Comparison of ENCODE assay signal across 15 cellular contexts in the genomic region with DNA sequence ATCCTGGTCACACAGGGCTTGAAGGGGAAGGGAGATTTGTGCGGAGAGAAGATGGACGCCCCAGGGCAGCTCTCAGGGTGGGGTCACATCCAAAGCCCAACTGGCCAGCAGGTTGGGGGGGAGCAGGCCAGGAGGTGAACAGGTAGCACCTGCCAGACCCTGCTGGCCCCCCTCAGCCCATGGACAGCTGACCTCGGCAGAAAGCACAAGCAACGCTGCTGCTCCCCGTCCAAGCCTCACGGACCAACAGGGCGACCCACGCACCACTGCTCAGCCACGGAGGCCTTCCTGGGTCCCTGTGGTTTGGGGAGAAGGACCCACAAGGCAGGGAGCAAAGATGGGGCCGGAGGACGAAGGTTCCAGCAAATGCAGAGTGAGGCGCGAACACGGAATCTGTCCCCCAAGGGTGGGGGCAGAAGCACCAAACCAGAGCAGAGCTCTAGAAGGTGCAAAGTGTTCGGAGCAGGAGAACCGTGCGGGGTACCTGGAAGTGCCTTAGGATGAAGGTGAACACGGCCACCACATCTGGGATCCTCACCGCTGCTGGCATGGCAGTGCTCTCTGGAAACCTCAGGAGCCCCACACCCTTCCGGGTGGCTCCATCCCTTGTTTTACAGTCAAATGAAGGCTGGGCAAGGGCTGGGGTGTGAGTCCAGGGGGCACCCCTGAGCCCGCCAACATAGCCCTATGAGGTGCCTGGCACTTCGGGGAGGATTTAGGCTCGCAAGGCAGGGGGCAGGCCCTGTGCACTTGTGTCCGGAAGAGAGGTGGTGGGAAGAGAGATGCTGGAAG. TPM values are rescaled to one million over a fixed set of nuclear protein-coding genes. Genes with fewer than 3 reads are reported as not detected.
A peak's percentile ranks its signal among the peaks of the same experiment; 100 is the strongest.
DNase-seq lines count a peak whose midpoint lies in the region; ATAC-seq and TF ChIP-seq lines count a peak whose summit lies in the region.
"Had no signal": no experiment of that assay in that cellular context is flagged by ENCODE, and none has a peak within 500 bp of the region (broad histone marks: within the 10 kb centered on the region; RNA-seq: fewer than 3 reads in every experiment).

No MANE protein-coding gene starts in this region.

- H3K4ac ChIP-seq in neuronal stem cell (ENCODE audit: low read length), result peak overlapping the region; percentile 71

- no peak overlapping the region for H3K4me3 Mint-ChIP-seq in endodermal cell

- H3K4me1 Mint-ChIP-seq in endodermal cell, result peaks cover 14% of the 10 kb centered on the region

- CTCF ChIA-PET in SK-N-SH (lab: Yijun Ruan, JAX), result interaction anchor here (1.2 to 8.5 kb wide), 7 partner anchors 9 to 87 kb away, joined by 3 to 68 read pairs (median 4); no protein-coding TSS in a partner anchor

- H3K27ac Mint-ChIP-seq in endodermal cell, result peak overlapping the region; percentile 88

- H3K27me3 ChIP-seq in SK-N-SH (ENCODE audit: insufficient read depth) (no peaks in the 10 kb centered on the region), endodermal cell (ENCODE audit: control insufficient read depth, insufficient read depth, low read length, poor library complexity, severe bottlenecking) (no peaks in the 10 kb centered on the region), neuronal stem cell (ENCODE audit: control insufficient read depth in 3 of 3, insufficient read depth in 3 of 3, low read depth in 1 of 3, low read length in 3 of 3) (no peaks in the 10 kb centered on the region), tibial nerve (no peaks in the 10 kb centered on the region)
- H3K27me3 ChIP-seq: foreskin keratinocyte had no signal

- H3K14ac ChIP-seq in neuronal stem cell (ENCODE audit: low read length), result no peak overlapping the region

- POLR2A ChIA-PET in SK-N-SH (lab: Yijun Ruan, JAX), result interaction anchor here (0.6 to 1.6 kb wide), 7 partner anchors 18 to 111 kb away, joined by 3 to 5 read pairs (median 4); partner anchors contain the start of genes CEP295NL and LGALS3BP

- H2BK5ac ChIP-seq in neuronal stem cell (ENCODE audit: low read length), result peak overlapping the region; percentile 91

- peak overlapping the region; percentile 45 for H4K8ac ChIP-seq in neuronal stem cell (ENCODE audit: low read depth, low read length)

- WGBS in SK-N-SH (ENCODE audit: low lambda C conversion rate), result 96% methylated on average over 24 of the region's 24 CpGs
- WGBS in endodermal cell (ENCODE audit: insufficient coverage in 1 of 2, insufficient read length in 1 of 2), 2 experiments, result 94 to 97% methylated on average over 17 to 24 of the region's 24 CpGs
- no CpG with 5 or more reads among the region's 24 CpGs for WGBS in neuronal stem cell (ENCODE audit: extremely low coverage in 2 of 2, insufficient read length in 2 of 2, insufficient replicate concordance in 1 of 2), 2 donors
- 67 to 75% methylated on average over 24 of the region's 24 CpGs for WGBS in tibial nerve, 2 donors

- no peak for TF ChIP-seq RAD21 in SK-N-SH (IDR thresholded peaks at IDR 0.05; ENCODE audit: low read length)

- peak overlapping the region; percentile 59 for H2BK15ac ChIP-seq in neuronal stem cell (ENCODE audit: low read length)

- no peaks in the 10 kb centered on the region for H4K20me1 ChIP-seq in SK-N-SH (ENCODE audit: insufficient read depth)

- no peaks in the 10 kb centered on the region for H3K9me2 ChIP-seq in SK-N-SH

- H3K4me3 ChIP-seq in SK-N-SH (ENCODE audit: low read depth in 2 of 2, low read length in 1 of 2) (no peak overlapping the region), endodermal cell (ENCODE audit: low read length) (no peak overlapping the region), neuronal stem cell (ENCODE audit: low read length in 2 of 2) (no peak overlapping the region), tibial nerve (peak overlapping the region in 2 of 4 donors; percentile 24 to 46)
- H3K4me3 ChIP-seq: GM12878 had no signal

- no peaks in the 10 kb centered on the region for H3K27me3 Mint-ChIP-seq in endodermal cell (ENCODE audit: insufficient read depth)

- no peak overlapping the region for H2AFZ ChIP-seq in SK-N-SH (ENCODE audit: low read depth)
- no peak overlapping the region for H2AFZ ChIP-seq in neuronal stem cell (ENCODE audit: low read length)

- H3F3A ChIP-seq in SK-N-SH (replicated peaks; ENCODE audit: insufficient read depth), result peaks cover 43% of the 10 kb centered on the region

- H2AK5ac ChIP-seq in neuronal stem cell (ENCODE audit: low read depth, low read length), result peak overlapping the region; percentile 88

- peak; percentile 29 for DNase-seq in SK-N-SH
- DNase-seq in endodermal cell, result no peak
- no peak for DNase-seq in neuronal stem cell (ENCODE audit: low spot score)
- no peak for DNase-seq in tibial nerve (ENCODE audit: low spot score in 2 of 2)
- no peak for DNase-seq in NCI-H2227 (lab: John Stamatoyannopoulos, UW; ENCODE audit: unreplicated experiment)
- no peak for DNase-seq in ACHN
- DNase-seq in T-helper 2 cell, result no peak
- DNase-seq: activated T-cell treated with anti-CD3 and anti-CD28 coated beads, Interleukin-2, amount 50 U/mL, for 1 hour; central memory CD4-positive, alpha-beta T cell; foreskin keratinocyte; WERI-Rb-1 had no signal

- no peak for TF ChIP-seq POLR2A in tibial nerve (IDR thresholded peaks at IDR 0.05)

- in situ Hi-C loops in ACHN (cut with HindIII; ENCODE audit: low pct_ligation_motif_present, low pct_unique_long_range_greater_than_20kb, low sequenced_read_pairs), result no loop called here

- peak overlapping the region; percentile 97 for H3K18ac ChIP-seq in neuronal stem cell (ENCODE audit: low read length)

- no peak for ATAC-seq in SK-N-SH treated with all-trans-retinoic acid at 6 μM for 48 hours
- ATAC-seq: foreskin keratinocyte, GM12878, left lobe of liver had no signal

- peaks cover 32 to 65% of the 10 kb centered on the region in 2 experiments for H3K4me1 ChIP-seq in SK-N-SH (ENCODE audit: control insufficient read depth in 1 of 2, insufficient read depth in 2 of 2, low read depth in 1 of 2, low read length in 1 of 2)
- peaks cover 6% of the 10 kb centered on the region for H3K4me1 ChIP-seq in endodermal cell (ENCODE audit: control insufficient read depth, insufficient read depth, low read length)
- H3K4me1 ChIP-seq in neuronal stem cell (ENCODE audit: control insufficient read depth in 2 of 2, insufficient read depth in 1 of 2, low read depth in 1 of 2, low read length in 2 of 2), result peaks cover 26 to 37% of the 10 kb centered on the region in 2 donors
- H3K4me1 ChIP-seq in tibial nerve, result peaks cover 0 to 100% (median 84%) of the 10 kb centered on the region in 4 donors

- H3K79me2 ChIP-seq in SK-N-SH (ENCODE audit: insufficient read depth), result peaks cover 93% of the 10 kb centered on the region

- no peaks in the 10 kb centered on the region for H3K36me3 Mint-ChIP-seq in endodermal cell (ENCODE audit: low read depth)

- no peak for TF ChIP-seq EP300 in SK-N-SH (IDR thresholded peaks at IDR 0.05; ENCODE audit: borderline replicate concordance in 1 of 2, low read depth in 1 of 2, low read length in 1 of 2)
- no peak for TF ChIP-seq EP300 in tibial nerve (IDR thresholded peaks at IDR 0.05)

- H3K27ac ChIP-seq in SK-N-SH (ENCODE audit: low read depth in 2 of 2, low read length in 1 of 2) (peak overlapping the region; percentile 99 to 100), endodermal cell (ENCODE audit: low read depth, low read length) (peak overlapping the region; percentile 94), neuronal stem cell (replicated peaks; ENCODE audit: low read length) (peak overlapping the region; percentile 99), tibial nerve (peak overlapping the region; percentile 88 to 99 (median 98))
- H3K27ac ChIP-seq: 22Rv1, foreskin keratinocyte had no signal

- H3K23ac ChIP-seq in neuronal stem cell (ENCODE audit: low read depth, low read length, poor library complexity), result peak overlapping the region; percentile 76

- H2BK120ac ChIP-seq in neuronal stem cell (ENCODE audit: low read depth, low read length), result no peak overlapping the region

- peak overlapping the region; percentile 18 for H4K91ac ChIP-seq in neuronal stem cell (ENCODE audit: low read depth, low read length, poor library complexity)

- H3K36me3 ChIP-seq in SK-N-SH (replicated peaks in 1 of 2; ENCODE audit: control insufficient read depth in 1 of 2, insufficient read depth in 2 of 2, low read length in 1 of 2) (peaks cover 0 to 3% of the 10 kb centered on the region in 2 experiments), endodermal cell (ENCODE audit: control insufficient read depth, insufficient read depth, low read length) (no peaks in the 10 kb centered on the region), neuronal stem cell (replicated peaks in 1 of 2; ENCODE audit: control insufficient read depth in 2 of 2, insufficient read depth in 2 of 2, low read length in 2 of 2) (peaks cover 2 to 4% of the 10 kb centered on the region in 2 donors), tibial nerve (no peaks in the 10 kb centered on the region)

- peak overlapping the region; percentile 94 for H3K4me2 ChIP-seq in SK-N-SH
- no peak overlapping the region for H3K4me2 ChIP-seq in neuronal stem cell (ENCODE audit: insufficient read depth, low read length, poor library complexity, severe bottlenecking)

- H2BK12ac ChIP-seq in neuronal stem cell (ENCODE audit: low read length), result peak overlapping the region; percentile 82

- no peaks in the 10 kb centered on the region for H3K9me3 Mint-ChIP-seq in endodermal cell

- TF ChIP-seq CTCF in SK-N-SH (IDR thresholded peaks at IDR 0.05) (no peak), endodermal cell (conservative IDR thresholded peaks at IDR 0.05) (no peak), tibial nerve (IDR thresholded peaks at IDR 0.05) (no peak)

- H3K9me3 ChIP-seq in SK-N-SH (no peaks in the 10 kb centered on the region), endodermal cell (ENCODE audit: control insufficient read depth, low read length) (no peaks in the 10 kb centered on the region), neuronal stem cell (replicated peaks in 1 of 2; ENCODE audit: control insufficient read depth in 2 of 2, insufficient read depth in 1 of 2, low read depth in 1 of 2, low read length in 2 of 2) (no peaks in the 10 kb centered on the region), tibial nerve (no peaks in the 10 kb centered on the region)

- peak overlapping the region; percentile 85; the same call in 1 of the 2 replicates for H3K9ac ChIP-seq in SK-N-SH
- no peak overlapping the region for H3K9ac ChIP-seq in endodermal cell (ENCODE audit: extremely low read depth, low read length, poor library complexity, severe bottlenecking)
- no peak overlapping the region for H3K9ac ChIP-seq in neuronal stem cell (ENCODE audit: low read depth, low read length, poor library complexity)

- peaks cover 14% of the 10 kb centered on the region for H3K79me1 ChIP-seq in neuronal stem cell (ENCODE audit: low read depth, low read length)

RNA-seq across cellular contexts. Expression of gene CEP295NL, which starts 17.9 kb away (rescaled TPM):
- 0.31 and 0.35 TPM in 2 replicates for polyA plus RNA-seq in SK-N-SH (2012; rRNA removed)
- 0.17 and 0.21 TPM in 2 replicates for polyA plus RNA-seq in SK-N-SH (2012; cell fraction: cytosol; rRNA removed)
- polyA plus RNA-seq in SK-N-SH (2012; cell fraction: nucleus; rRNA removed), result 0.68 and 0.97 TPM in 2 replicates
- total RNA-seq in endodermal cell (1 to 10 TPM in 1 of 2 donors, under 1 TPM in 1; 0.97 to 2.2 TPM), tibial nerve (10 to 100 TPM in 2 of 4 donors, 1 to 10 TPM in 2; 6.5 to 35.1 (median 9.9) TPM)
- 0.43 TPM for polyA plus RNA-seq in endodermal cell (2013, experiment 1 of 2)
- 0.37 TPM for polyA plus RNA-seq in endodermal cell (2013, experiment 2 of 2)
- polyA plus RNA-seq in neuronal stem cell (2013, experiment 1 of 2), result 0.01 TPM
- polyA plus RNA-seq in neuronal stem cell (2013, experiment 2 of 2), result 0.03 TPM
- total RNA-seq: GM12878 had no signal
- polyA plus RNA-seq: foreskin keratinocyte, GM12878 had no signal

RNA-seq across cellular contexts. Expression of gene TIMP2, which starts 40.1 kb away (rescaled TPM):
- 256 and 441 TPM in 2 replicates for polyA plus RNA-seq in SK-N-SH (2012; rRNA removed)
- 528 and 616 TPM in 2 replicates for polyA plus RNA-seq in SK-N-SH (2012; cell fraction: cytosol; rRNA removed)
- 334 and 427 TPM in 2 replicates for polyA plus RNA-seq in SK-N-SH (2012; cell fraction: nucleus; rRNA removed)
- total RNA-seq in endodermal cell (10 to 100 TPM; 36.9 to 42.7 TPM), tibial nerve (100 to 1,000 TPM; 187 to 456 (median 339) TPM)
- polyA plus RNA-seq in endodermal cell (2013, experiment 1 of 2), result 61.1 TPM
- polyA plus RNA-seq in endodermal cell (2013, experiment 2 of 2), result 60.7 TPM
- polyA plus RNA-seq in neuronal stem cell (2013, experiment 1 of 2), result 45.1 TPM
- polyA plus RNA-seq in neuronal stem cell (2013, experiment 2 of 2), result 45.9 TPM

RNA-seq across cellular contexts. Expression of gene USP36, which starts 44.5 kb away (rescaled TPM):
- polyA plus RNA-seq in SK-N-SH (2012; rRNA removed), result 34.6 and 41.2 TPM in 2 replicates
- 22.5 and 26.9 TPM in 2 replicates for polyA plus RNA-seq in SK-N-SH (2012; cell fraction: cytosol; rRNA removed)
- 163 and 178 TPM in 2 replicates for polyA plus RNA-seq in SK-N-SH (2012; cell fraction: nucleus; rRNA removed)
- total RNA-seq in endodermal cell (10 to 100 TPM; 57.1 to 62.5 TPM), tibial nerve (10 to 100 TPM; 50.9 to 64.9 (median 59.9) TPM)
- 22.4 TPM for polyA plus RNA-seq in endodermal cell (2013, experiment 1 of 2)
- polyA plus RNA-seq in endodermal cell (2013, experiment 2 of 2), result 26.5 TPM
- 21.1 TPM for polyA plus RNA-seq in neuronal stem cell (2013, experiment 1 of 2)
- 23.6 TPM for polyA plus RNA-seq in neuronal stem cell (2013, experiment 2 of 2)

Comparison
In these comparisons a context has a peak if more than half of its experiments do, and no peak if none do; other contexts are left out.
1. RNA of gene TIMP2, which starts 40.1 kb away (total RNA-seq): 187 to 456 TPM in tibial nerve; 36.9 to 42.7 TPM in endodermal cell; every median in the first group is over 4 times any median in the second.
2. Peak in every context shown above with its lines, with median percentiles within 50 percentile points of each other: H3K27ac ChIP-seq.